In genomic region chr4:48470570-48470969, GRCh38 we compare ENCODE assay signal across 24 cellular contexts. TPM values are rescaled to one million over a fixed set of nuclear protein-coding genes. Genes with fewer than 3 reads are reported as not detected.
A peak's percentile ranks its signal among the peaks of the same experiment; 100 is the strongest.
DNase-seq lines count a peak whose midpoint lies in the region; ATAC-seq, FAIRE-seq and TF ChIP-seq lines count a peak whose summit lies in the region.
"Had no signal": no experiment of that assay in that cellular context is flagged by ENCODE, and none has a peak within 500 bp of the region (broad histone marks: within the 10 kb centered on the region; RNA-seq: fewer than 3 reads in every experiment).

No MANE protein-coding gene starts in this region.

- no peak overlapping the region for H2AFZ ChIP-seq in astrocyte (ENCODE audit: low read depth, low read length)

- peaks cover 11% of the 10 kb centered on the region for H3K4me1 Mint-ChIP-seq in astrocyte (ENCODE audit: low read depth, unreplicated experiment)
- H3K4me1 Mint-ChIP-seq: CD14-positive monocyte; naive thymus-derived CD4-positive, alpha-beta T cell had no signal

- H3K4me2 ChIP-seq in astrocyte (ENCODE audit: low read length): peak overlapping the region; percentile 12
- H3K4me2 ChIP-seq: A549 had no signal

- no peak overlapping the region for H3K4me3 ChIP-seq in astrocyte (ENCODE audit: insufficient read depth, low read depth, low read length)
- H3K4me3 ChIP-seq: A549, lower lobe of right lung, SK-N-MC, upper lobe of right lung had no signal

- ATAC-seq in GM18511 (IDR thresholded peaks at IDR 0.05; ENCODE audit: unreplicated experiment): no peak
- ATAC-seq: A549; lower lobe of right lung; naive thymus-derived CD4-positive, alpha-beta T cell; stimulated activated naive B cell treated with anti-CD40 and anti-IgM and Interleukin-4, amounts not matched to agents 10 μg/mL and 1 μg/mL and 100 μg/mL, for 72 hours; upper lobe of right lung had no signal

- no peaks in the 10 kb centered on the region for H3K36me3 ChIP-seq in astrocyte (ENCODE audit: insufficient read depth, low read length)
- H3K36me3 ChIP-seq: lower lobe of right lung, upper lobe of right lung had no signal

- no peak overlapping the region for H3K27ac ChIP-seq in astrocyte (ENCODE audit: low read depth, low read length)
- H3K27ac ChIP-seq: A549, epithelial cell of prostate, HL-60, lower lobe of right lung, SK-N-MC, upper lobe of right lung had no signal

- DNase-seq in Ammon's horn (ENCODE audit: low spot score) (peak; percentile 71), NCI-H2107 (lab: John Stamatoyannopoulos, UW) (peak; percentile 5), astrocyte (ENCODE audit: low read depth) (peak; percentile 6), myocyte (ENCODE audit: low read depth) (peak; percentile 57), HuH-7.5 (ENCODE audit: low spot score) (no peak), DMS79 (lab: John Stamatoyannopoulos, UW) (no peak), RCC 7860 (ENCODE audit: low spot score) (no peak)
- DNase-seq: activated naive CD4-positive, alpha-beta T cell treated with anti-CD3 and anti-CD28 coated beads for 36 hours; cortex of kidney; DMS153; KBM-7; lower lobe of right lung; naive thymus-derived CD4-positive, alpha-beta T cell; NCI-H1105; NCI-H446 treated with DMSO at 0.1 percent for 48 hours; stimulated activated naive B cell treated with anti-CD40 and anti-IgM and Interleukin-4, amounts not matched to agents 10 μg/mL and 1 μg/mL and 100 μg/mL, for 72 hours; upper lobe of right lung had no signal

- H4K20me1 ChIP-seq in astrocyte (ENCODE audit: insufficient read depth, low read length): no peaks in the 10 kb centered on the region

- no peaks in the 10 kb centered on the region for H3K79me2 ChIP-seq in astrocyte (ENCODE audit: insufficient read depth, low read length)

- FAIRE-seq in astrocyte (lab: Jason Lieb, UNC) (no peak), RCC 7860 (lab: Jason Lieb, UNC) (no peak)
- FAIRE-seq: A549 had no signal

- no peaks in the 10 kb centered on the region for H3K4me1 ChIP-seq in astrocyte (ENCODE audit: insufficient read depth, low read length)
- H3K4me1 ChIP-seq: A549, lower lobe of right lung, upper lobe of right lung had no signal

- no peaks in the 10 kb centered on the region for H3K9me3 ChIP-seq in astrocyte (ENCODE audit: insufficient read depth, low read depth, low read length)
- H3K9me3 ChIP-seq: A549, lower lobe of right lung, upper lobe of right lung had no signal

- no peaks in the 10 kb centered on the region for H3K9me3 Mint-ChIP-seq in astrocyte (ENCODE audit: unreplicated experiment)
- H3K9me3 Mint-ChIP-seq: activated naive CD4-positive, alpha-beta T cell treated with anti-CD3 and anti-CD28 coated beads for 36 hours; stimulated activated naive B cell treated with anti-CD40 and anti-IgM and Interleukin-4, amounts not matched to agents 10 μg/mL and 1 μg/mL and 100 μg/mL, for 72 hours had no signal

- TF ChIP-seq CTCF in astrocyte (IDR thresholded peaks at IDR 0.05; ENCODE audit: insufficient read depth, low read depth, low read length): no peak

- no peak overlapping the region for H3K27ac Mint-ChIP-seq in astrocyte (ENCODE audit: unreplicated experiment)
- H3K27ac Mint-ChIP-seq: activated naive CD4-positive, alpha-beta T cell treated with anti-CD3 and anti-CD28 coated beads for 36 hours; CD14-positive monocyte; naive thymus-derived CD4-positive, alpha-beta T cell; stimulated activated naive B cell treated with anti-CD40 and anti-IgM and Interleukin-4, amounts not matched to agents 10 μg/mL and 1 μg/mL and 100 μg/mL, for 72 hours had no signal

- no peak overlapping the region for H3K4me3 Mint-ChIP-seq in astrocyte (ENCODE audit: unreplicated experiment)
- H3K4me3 Mint-ChIP-seq: activated naive CD4-positive, alpha-beta T cell treated with anti-CD3 and anti-CD28 coated beads for 36 hours; CD14-positive monocyte; naive thymus-derived CD4-positive, alpha-beta T cell; stimulated activated naive B cell treated with anti-CD40 and anti-IgM and Interleukin-4, amounts not matched to agents 10 μg/mL and 1 μg/mL and 100 μg/mL, for 72 hours had no signal

- no peaks in the 10 kb centered on the region for H3K36me3 Mint-ChIP-seq in astrocyte (ENCODE audit: low read depth, unreplicated experiment)
- H3K36me3 Mint-ChIP-seq: CD14-positive monocyte; naive thymus-derived CD4-positive, alpha-beta T cell; stimulated activated naive B cell treated with anti-CD40 and anti-IgM and Interleukin-4, amounts not matched to agents 10 μg/mL and 1 μg/mL and 100 μg/mL, for 72 hours had no signal

- H3K27me3 Mint-ChIP-seq in astrocyte (ENCODE audit: low read depth, unreplicated experiment): peaks cover 2% of the 10 kb centered on the region

- no peaks in the 10 kb centered on the region for H3K27me3 ChIP-seq in astrocyte (ENCODE audit: insufficient read depth, low read length)
- H3K27me3 ChIP-seq: upper lobe of right lung had no signal

- no peak overlapping the region for H3K9ac ChIP-seq in astrocyte (ENCODE audit: low read length)

RNA-seq across cellular contexts. Expression of gene SLC10A4, which starts 12.6 kb away (rescaled TPM):
- total RNA-seq in astrocyte (0.16 and 0.26 TPM in 2 replicates), myocyte (0.31 TPM in 1 of 2 replicates, not detected in the other)
- polyA plus RNA-seq in myocyte (2012): not detected
- total RNA-seq: activated naive CD4-positive, alpha-beta T cell treated with anti-CD3 and anti-CD28 coated beads for 36 hours had no signal
- polyA plus RNA-seq: CD14-positive monocyte had no signal

RNA-seq across cellular contexts. Expression of gene ZAR1, which starts 19.5 kb away (rescaled TPM):
- total RNA-seq in astrocyte: not detected in 2 replicates
- not detected in 2 replicates for total RNA-seq in myocyte
- polyA plus RNA-seq in myocyte (2012): not detected
- total RNA-seq: activated naive CD4-positive, alpha-beta T cell treated with anti-CD3 and anti-CD28 coated beads for 36 hours; H4; lower lobe of right lung; naive thymus-derived CD4-positive, alpha-beta T cell had no signal
- polyA plus RNA-seq: CD14-positive monocyte; naive thymus-derived CD4-positive, alpha-beta T cell had no signal

Comparison
In these comparisons a context has a peak if more than half of its experiments do, and no peak if none do; other contexts are left out.
1. DNase-seq: peak in Ammon's horn (single experiment), NCI-H2107 (single experiment), astrocyte (single experiment) and myocyte (single experiment); none in HuH-7.5 (single experiment), DMS79 (single experiment) and RCC 7860 (single experiment).